Comparison of ENCODE assay signal across 8 cellular contexts in genomic region chr10:26335574-26336093, GRCh38.
DNase-seq lines count a peak whose midpoint lies in the region; ATAC-seq and TF ChIP-seq lines count a peak whose summit lies in the region.

No MANE protein-coding gene starts in this region.

- no peak overlapping the region for H4K8ac ChIP-seq in IMR-90 (ENCODE audit: low read depth in 2 of 2, low read length in 2 of 2)

- H2AK9ac ChIP-seq in IMR-90 (replicated peaks; ENCODE audit: low read depth, low read length, poor library complexity): no peak overlapping the region

- ATAC-seq in GM18499 (IDR thresholded peaks at IDR 0.05; ENCODE audit: insufficient read depth, unreplicated experiment): peak; percentile 40
- peak; percentile 47 for ATAC-seq in GM21576 (IDR thresholded peaks at IDR 0.05; ENCODE audit: unreplicated experiment)
- no peak for ATAC-seq in IMR-90 (ENCODE audit: low read depth)
- ATAC-seq in right lobe of liver: peak in 1 of 4 donors; percentile 8

- 50% methylated on average over 4 of the region's 6 CpGs; no CpG with 5 or more reads in 1 of the 2 experiments for WGBS in IMR-90 (ENCODE audit: extremely low coverage in 2 of 2, insufficient read length in 1 of 2), 2 experiments
- WGBS in right lobe of liver (ENCODE audit: insufficient coverage, low coverage, low lambda C conversion rate, missing lambda C conversion rate): 43% methylated on average over 6 of the region's 6 CpGs

- H3K56ac ChIP-seq in IMR-90 (ENCODE audit: extremely low read depth, insufficient read depth, low read length): no peak overlapping the region

- H3K27ac ChIP-seq in IMR-90 (ENCODE audit: insufficient read depth, low read length): no peak overlapping the region
- H3K27ac ChIP-seq in right lobe of liver: no peak overlapping the region
- no peak overlapping the region for H3K27ac ChIP-seq in brain microvascular endothelial cell

- H3K4me3 ChIP-seq in IMR-90 (ENCODE audit: insufficient read depth, low read depth, low read length): no peak overlapping the region
- peak overlapping the region in 2 of 3 donors; percentile 1 to 30 for H3K4me3 ChIP-seq in right lobe of liver
- no peak overlapping the region for H3K4me3 ChIP-seq in brain microvascular endothelial cell (ENCODE audit: low read depth, low read length)

- no peak overlapping the region for H2BK15ac ChIP-seq in IMR-90 (ENCODE audit: low read depth, low read length)

- TF ChIP-seq CTCF in IMR-90 (conservative IDR thresholded peaks at IDR 0.05; ENCODE audit: low read depth, low read length) (no peak), right lobe of liver (IDR thresholded peaks at IDR 0.05) (no peak), brain microvascular endothelial cell (IDR thresholded peaks at IDR 0.05; ENCODE audit: low read depth, low read length, missing control alignments) (no peak)

- H3K36me3 ChIP-seq in IMR-90 (ENCODE audit: control insufficient read depth, insufficient read depth, low read length): no peaks in the 10 kb centered on the region
- H3K36me3 ChIP-seq in right lobe of liver: no peaks in the 10 kb centered on the region
- H3K36me3 ChIP-seq in brain microvascular endothelial cell (replicated peaks): no peaks in the 10 kb centered on the region

- H4K20me1 ChIP-seq in IMR-90 (ENCODE audit: insufficient read depth, low read length): no peaks in the 10 kb centered on the region

- DNase-seq in IMR-90 (no peak), right lobe of liver (no peak), brain microvascular endothelial cell (no peak), NCI-H187 treated with DMSO at 0.1 percent for 48 hours (lab: John Stamatoyannopoulos, UW) (no peak), medulla oblongata (ENCODE audit: extremely low spot score) (no peak)
- no peak for DNase-seq in stimulated activated naive CD4-positive, alpha-beta T cell treated with Interleukin-2 at 50 U/mL for 16 hours (lab: John Stamatoyannopoulos, UW)

- H3K9me1 ChIP-seq in IMR-90 (ENCODE audit: insufficient read depth, low read length): no peaks in the 10 kb centered on the region

- no peak overlapping the region for H4K91ac ChIP-seq in IMR-90 (ENCODE audit: insufficient read depth, low read depth, low read length)

- H3K18ac ChIP-seq in IMR-90 (ENCODE audit: low read depth, low read length): no peak overlapping the region

- H3K4me1 ChIP-seq in IMR-90 (ENCODE audit: control insufficient read depth, insufficient read depth, low read length) (no peaks in the 10 kb centered on the region), right lobe of liver (peaks cover 0 to 6% (median 0%) of the 10 kb centered on the region in 4 donors)

- H3K9ac ChIP-seq in IMR-90 (ENCODE audit: low read depth, low read length): no peak overlapping the region

- H3K9me3 ChIP-seq in IMR-90 (ENCODE audit: control insufficient read depth, insufficient read depth, low read length) (peaks cover 3% of the 10 kb centered on the region), right lobe of liver (no peaks in the 10 kb centered on the region)

- dilution Hi-C loops in IMR-90 (cut with HindIII; ENCODE audit: low sequenced_read_pairs, unreplicated experiment): no loop called here

- no peak overlapping the region for H3K14ac ChIP-seq in IMR-90 (replicated peaks; ENCODE audit: low read depth, low read length)

- H3K4me2 ChIP-seq in IMR-90 (ENCODE audit: low read depth, low read length): no peak overlapping the region

- intact Hi-C loops in IMR-90 (cut with micrococcal nuclease) (loop anchor here (1.0 kb wide), 1 partner anchor 222 kb away; no protein-coding TSS in a partner anchor), right lobe of liver (cut with DNase I) (loop anchor here in 1 of 2 donors (10.0 kb wide), 1 partner anchor 219 kb away; no protein-coding TSS in a partner anchor)

- no peak for TF ChIP-seq RAD21 in IMR-90 (IDR thresholded peaks at IDR 0.05; ENCODE audit: low read length)

- in situ Hi-C loops in IMR-90 (cut with MboI; ENCODE audit: low sequenced_read_pairs) (no loop called here), brain microvascular endothelial cell (cut with HindIII; ENCODE audit: low pct_ligation_motif_present, low sequenced_read_pairs) (no loop called here)

- H3K27me3 ChIP-seq in IMR-90 (ENCODE audit: control insufficient read depth, insufficient read depth, low read length): no peaks in the 10 kb centered on the region
- no peaks in the 10 kb centered on the region for H3K27me3 ChIP-seq in right lobe of liver
- H3K27me3 ChIP-seq in brain microvascular endothelial cell (replicated peaks): no peaks in the 10 kb centered on the region

- H2BK120ac ChIP-seq in IMR-90 (ENCODE audit: low read depth, low read length): no peak overlapping the region

- no peak overlapping the region for H2BK20ac ChIP-seq in IMR-90 (ENCODE audit: low read depth, low read length)

- TF ChIP-seq POLR2A in IMR-90 (IDR thresholded peaks at IDR 0.05; ENCODE audit: low read depth, low read length) (no peak), right lobe of liver (IDR thresholded peaks at IDR 0.05) (no peak)

- H2AFZ ChIP-seq in IMR-90 (replicated peaks; ENCODE audit: low read length, poor library complexity): peak overlapping the region; percentile 49

- no peak overlapping the region for H2AK5ac ChIP-seq in IMR-90 (ENCODE audit: low read depth, low read length)

- H3K4ac ChIP-seq in IMR-90 (ENCODE audit: low read depth, low read length): no peak overlapping the region

- no peak overlapping the region for H3K23ac ChIP-seq in IMR-90 (ENCODE audit: low read depth, low read length)

- no peak overlapping the region for H2BK5ac ChIP-seq in IMR-90 (ENCODE audit: low read depth, low read length, poor library complexity, severe bottlenecking)

- no peak overlapping the region for H4K5ac ChIP-seq in IMR-90 (ENCODE audit: low read depth, low read length)

- no peaks in the 10 kb centered on the region for H3K79me1 ChIP-seq in IMR-90 (ENCODE audit: low read depth in 1 of 2, low read length in 2 of 2)

- BruUV-seq in IMR-90 (replicated peaks; lab: Mats Ljungman, UMichigan): no TSS peak

- POLR2A ChIA-PET in IMR-90 (lab: Charles Lee; ENCODE audit: unreplicated experiment): no interaction called here

- CTCF ChIA-PET in IMR-90 (lab: Yijun Ruan, JAX): no interaction called here

TF ChIP-seq in IMR-90, 13 proteins besides CTCF, POLR2A, EP300 and RAD21:
- TF ChIP-seq MAFK (IDR thresholded peaks at IDR 0.05; ENCODE audit: low read depth, low read length) (no peak), MAZ (IDR thresholded peaks at IDR 0.05; ENCODE audit: borderline replicate concordance, low read depth, low read length) (no peak), CEBPB (IDR thresholded peaks at IDR 0.05; ENCODE audit: low read depth, low read length) (no peak), CHD1 (IDR thresholded peaks at IDR 0.05; ENCODE audit: low read depth, low read length) (no peak), SMC3 (IDR thresholded peaks at IDR 0.05; ENCODE audit: low read depth, low read length) (no peak), BHLHE40 (IDR thresholded peaks at IDR 0.05; ENCODE audit: low read depth, low read length) (no peak), RCOR1 (IDR thresholded peaks at IDR 0.05; ENCODE audit: insufficient replicate concordance, low read length) (no peak)
- TF ChIP-seq, protein P1, sequence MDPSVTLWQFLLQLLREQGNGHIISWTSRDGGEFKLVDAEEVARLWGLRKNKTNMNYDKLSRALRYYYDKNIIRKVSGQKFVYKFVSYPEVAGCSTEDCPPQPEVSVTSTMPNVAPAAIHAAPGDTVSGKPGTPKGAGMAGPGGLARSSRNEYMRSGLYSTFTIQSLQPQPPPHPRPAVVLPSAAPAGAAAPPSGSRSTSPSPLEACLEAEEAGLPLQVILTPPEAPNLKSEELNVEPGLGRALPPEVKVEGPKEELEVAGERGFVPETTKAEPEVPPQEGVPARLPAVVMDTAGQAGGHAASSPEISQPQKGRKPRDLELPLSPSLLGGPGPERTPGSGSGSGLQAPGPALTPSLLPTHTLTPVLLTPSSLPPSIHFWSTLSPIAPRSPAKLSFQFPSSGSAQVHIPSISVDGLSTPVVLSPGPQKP (IDR thresholded peaks at IDR 0.05; ENCODE audit: borderline replicate concordance, low read depth, low read length): no peak

Comparison
In these comparisons a context has a peak if more than half of its experiments do, and no peak if none do; other contexts are left out.
1. H3K4me3 ChIP-seq: peak in right lobe of liver (2 of 3); none in IMR-90 (single experiment) and brain microvascular endothelial cell (single experiment).